In the genomic region with DNA sequence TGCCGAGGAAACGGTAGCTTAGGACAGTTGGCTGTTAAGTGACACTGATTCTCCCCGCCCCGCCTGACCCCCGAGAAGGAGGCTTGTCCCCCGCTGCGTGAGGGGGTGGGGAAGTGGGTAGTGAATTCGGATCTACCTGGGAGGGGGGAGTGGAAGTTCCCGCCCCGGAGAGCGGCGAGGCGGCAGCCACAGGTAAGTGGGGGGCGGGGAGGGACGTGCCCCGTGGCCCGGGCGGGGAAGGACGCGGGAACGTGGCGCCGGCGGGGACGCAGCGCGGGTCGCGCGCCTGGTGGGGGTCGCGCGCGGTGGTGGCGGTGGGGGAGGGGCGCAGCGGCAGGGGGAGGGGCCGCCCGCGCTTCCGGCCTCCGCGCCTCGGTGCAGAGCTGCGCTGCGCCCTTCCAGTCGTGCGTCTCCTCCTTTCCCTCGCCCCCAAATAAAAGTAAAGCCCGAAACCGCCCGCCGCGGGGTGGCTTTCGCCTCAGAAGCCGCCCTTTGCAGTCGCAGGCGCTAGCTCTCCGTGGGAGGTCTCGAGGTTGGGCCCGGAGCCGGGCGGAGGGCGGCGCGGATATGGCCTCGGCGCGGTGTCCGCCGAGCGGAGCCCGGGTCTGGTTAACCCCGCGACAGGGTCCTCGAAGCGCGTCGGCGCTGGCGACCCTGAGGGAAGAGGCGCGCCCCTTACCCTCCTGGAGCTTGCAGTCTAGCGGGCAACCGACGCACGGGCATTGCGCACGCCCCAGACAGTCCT, we compare ENCODE assay signal across 8 cellular contexts. TPM values are rescaled to one million over a fixed set of nuclear protein-coding genes. Genes with fewer than 3 reads are reported as not detected.
DNase-seq lines count a peak whose midpoint lies in the region; ATAC-seq and TF ChIP-seq lines count a peak whose summit lies in the region.

No MANE protein-coding gene starts in this region.

- peaks cover 60% of the 10 kb centered on the region for H3K79me2 ChIP-seq in DND-41 (ENCODE audit: insufficient read depth, low read length)

- H3K4me1 Mint-ChIP-seq in IgD-negative memory B cell = peaks cover 24 to 29% (median 29%) of the 10 kb centered on the region in 3 donors
- H3K4me1 Mint-ChIP-seq in T-helper 17 cell = peaks cover 25% of the 10 kb centered on the region

- H3K27me3 ChIP-seq in DND-41 (ENCODE audit: insufficient read depth, low read length, poor library complexity) (no peaks in the 10 kb centered on the region), ascending aorta (no peaks in the 10 kb centered on the region)

- peaks cover 3% of the 10 kb centered on the region; the same call in 1 of the 2 replicates for H3K36me3 ChIP-seq in DND-41 (ENCODE audit: insufficient read depth, low read length)
- no peaks in the 10 kb centered on the region for H3K36me3 ChIP-seq in ascending aorta

- H3K4me3 ChIP-seq in DND-41 (ENCODE audit: low read depth in 1 of 2, low read length in 2 of 2) = peak overlapping the region; percentile 72 to 73
- H3K4me3 ChIP-seq in ascending aorta = peak overlapping the region; percentile 83 to 94
- peak overlapping the region; percentile 84 for H3K4me3 ChIP-seq in iPS-11a (ENCODE audit: low read depth, low read length)
- peak overlapping the region; percentile 80 to 93 (median 85) for H3K4me3 ChIP-seq in skin epidermis

- peak overlapping the region; percentile 90 to 98 (median 94) for H3K4me3 Mint-ChIP-seq in IgD-negative memory B cell
- H3K4me3 Mint-ChIP-seq in T-helper 17 cell = peak overlapping the region; percentile 94

- H3K27ac Mint-ChIP-seq in IgD-negative memory B cell (peak overlapping the region; percentile 94 to 100 (median 98)), T-helper 17 cell (peak overlapping the region; percentile 97)

- intact Hi-C loops in ascending aorta (cut with DNase I) = loop anchor here (2.0 to 10.0 kb wide), 5 partner anchors 58 to 451 kb away; a partner anchor contains a TSS

- H3K9ac ChIP-seq in DND-41 (ENCODE audit: low read depth, low read length) = peak overlapping the region; percentile 92

- H2AFZ ChIP-seq in DND-41 (ENCODE audit: low read depth, low read length) = peak overlapping the region; percentile 86

- peaks cover 1% of the 10 kb centered on the region for H3K27me3 Mint-ChIP-seq in IgD-negative memory B cell
- H3K27me3 Mint-ChIP-seq in T-helper 17 cell = no peaks in the 10 kb centered on the region

- peak overlapping the region; percentile 97 for H3K27ac ChIP-seq in DND-41 (ENCODE audit: low read length)
- H3K27ac ChIP-seq in ascending aorta = peak overlapping the region; percentile 96 to 98
- peak overlapping the region; percentile 89 to 99 (median 95) for H3K27ac ChIP-seq in skin epidermis

- peak; percentile 81 for DNase-seq in DND-41
- peak; percentile 67 to 81 (median 78) for DNase-seq in T-helper 17 cell
- DNase-seq in ascending aorta (ENCODE audit: low spot score in 2 of 2) = peak in 1 of 2 donors; percentile 76
- DNase-seq in ecto neural progenitor cell (ENCODE audit: low spot score) = no peak

- peaks cover 33% of the 10 kb centered on the region for H3K4me1 ChIP-seq in DND-41 (ENCODE audit: insufficient read depth, low read length)
- peaks cover 0 to 15% of the 10 kb centered on the region in 2 donors for H3K4me1 ChIP-seq in ascending aorta

- no peaks in the 10 kb centered on the region for H3K36me3 Mint-ChIP-seq in IgD-negative memory B cell
- H3K36me3 Mint-ChIP-seq in T-helper 17 cell (ENCODE audit: low read depth) = no peaks in the 10 kb centered on the region

- TF ChIP-seq CTCF in DND-41 (IDR thresholded peaks at IDR 0.05; ENCODE audit: borderline replicate concordance, extremely low read depth, low read length, poor library complexity, severe bottlenecking) (no peak), ascending aorta (IDR thresholded peaks at IDR 0.05) (no peak)

- peak overlapping the region; percentile 72 for H3K4me2 ChIP-seq in DND-41 (ENCODE audit: insufficient read depth, low read length)

- H3K9me3 ChIP-seq in DND-41 (ENCODE audit: insufficient read depth, low read length, severe bottlenecking) (peaks cover 5% of the 10 kb centered on the region), T-helper 17 cell (ENCODE audit: control insufficient read depth, low read length, poor library complexity, severe bottlenecking) (no peaks in the 10 kb centered on the region), ascending aorta (no peaks in the 10 kb centered on the region)

- peaks cover 11% of the 10 kb centered on the region; the same call in 1 of the 2 replicates for H4K20me1 ChIP-seq in DND-41 (ENCODE audit: insufficient read depth, low read length)

- ATAC-seq in DND-41 (ENCODE audit: insufficient read depth, low read depth) (peak; percentile 64), GM21390 (IDR thresholded peaks at IDR 0.05; ENCODE audit: unreplicated experiment) (peak; percentile 37), T-helper 17 cell (peak; percentile 65)

- H3K9me3 Mint-ChIP-seq in IgD-negative memory B cell = peaks cover 0 to 5% (median 4%) of the 10 kb centered on the region in 3 donors

RNA-seq across cellular contexts. Expression of a gene that starts 0.4 kb away (rescaled TPM):
- polyA plus RNA-seq in IgD-negative memory B cell = 37.8 TPM
- total RNA-seq in T-helper 17 cell (10 to 100 TPM; 23.1 to 27.4 TPM), ascending aorta (6.8 TPM)
